ENCODE assay signal across 8 cellular contexts in genomic region chr19:45692187-45693111, GRCh38. TPM values are rescaled to one million over a fixed set of nuclear protein-coding genes. Genes with fewer than 3 reads are reported as not detected.
DNase-seq lines count a peak whose midpoint lies in the region; ATAC-seq and TF ChIP-seq lines count a peak whose summit lies in the region.

TSS of gene QPCTL (plus strand) at chr19:45692666. CDS start at chr19:45692704, 38 bp downstream.

- H3K9me3 ChIP-seq in Panc1 (ENCODE audit: control insufficient read depth, insufficient read depth, low read depth, low read length) (no peaks in the 10 kb centered on the region), muscle layer of colon (ENCODE audit: low read length) (no peaks in the 10 kb centered on the region)

- CTCF ChIA-PET in Panc1 (lab: Charles Lee): interaction anchor here (0.5 to 1.1 kb wide), 7 partner anchors 11 to 125 kb away, joined by 3 to 9 read pairs (median 3); partner anchors contain the start of gene SIX5

- BruUV-seq in Panc1 (replicated peaks; lab: Mats Ljungman, UMichigan): no TSS peak

- in situ Hi-C loops in Panc1 (cut with HindIII; ENCODE audit: low pct_unique_long_range_greater_than_20kb, low sequenced_read_pairs): no loop called here

- intact Hi-C loops in Panc1 (cut with micrococcal nuclease; ENCODE audit: unreplicated experiment): no loop called here

- H3K9ac ChIP-seq in muscle layer of colon (ENCODE audit: low read length): peak within 1 kb of the TSS; percentile 79

- no peak for TF ChIP-seq CTCF in Panc1 (IDR thresholded peaks at IDR 0.05)

- no peaks in the 10 kb centered on the region for H3K4me1 ChIP-seq in Panc1 (ENCODE audit: control insufficient read depth, insufficient read depth, low read length)
- H3K4me1 ChIP-seq in muscle layer of colon (ENCODE audit: insufficient read depth, low read length): peaks cover 13% of the 10 kb centered on the region

- POLR2A ChIA-PET in Panc1 (lab: Charles Lee): interaction anchor here (0.5 to 2.1 kb wide), 7 partner anchors 9 to 975 kb away, joined by 3 to 18 read pairs (median 4); partner anchors contain the start of gene SIX5

- ATAC-seq in GM21723 (IDR thresholded peaks at IDR 0.05; ENCODE audit: unreplicated experiment) (peak; percentile 82), Panc1 (peak; percentile 95), esophagus mucosa (peak; percentile 95)

- H3K36me3 ChIP-seq in Panc1 (ENCODE audit: control insufficient read depth, insufficient read depth, low read length) (peaks cover 4% of the 10 kb centered on the region; the same call in 1 of the 2 replicates), muscle layer of colon (ENCODE audit: insufficient read depth, low read length) (peaks cover 11% of the 10 kb centered on the region)

- H3K27ac ChIP-seq in Panc1 (ENCODE audit: low read length) (peak within 1 kb of the TSS; percentile 86), muscle layer of colon (ENCODE audit: low read depth, low read length) (peak within 1 kb of the TSS; percentile 91)

- H3K27me3 ChIP-seq in Panc1 (ENCODE audit: control insufficient read depth, insufficient read depth, low read length) (no peaks in the 10 kb centered on the region), muscle layer of colon (ENCODE audit: control insufficient read depth in 1 of 2, insufficient read depth in 2 of 2, low read length in 2 of 2) (no peaks in the 10 kb centered on the region)

- peak; percentile 100 for DNase-seq in DMS53 (lab: John Stamatoyannopoulos, UW)
- peak; percentile 99 for DNase-seq in KG1 (lab: John Stamatoyannopoulos, UW)
- DNase-seq in Panc1 (ENCODE audit: low read depth, low spot score): peak; percentile 96
- peak; percentile 97 for DNase-seq in activated T-cell treated with anti-CD3 and anti-CD28 coated beads, Interleukin-2, amount 50 U/mL, for 48 hours
- peak; percentile 92 for DNase-seq in stimulated activated CD8-positive, alpha-beta memory T cell treated with anti-CD3 and anti-CD28 coated beads, Interleukin-7, amount 100 ng/mL, for 24 hours (ENCODE audit: low read depth)

- peak within 1 kb of the TSS; percentile 73 to 74 for H3K4me3 ChIP-seq in Panc1 (ENCODE audit: low read depth in 2 of 2, low read length in 2 of 2)
- peak within 1 kb of the TSS; percentile 82 to 83 for H3K4me3 ChIP-seq in muscle layer of colon (ENCODE audit: low read depth in 1 of 2, low read length in 2 of 2)

RNA-seq across cellular contexts. Expression of gene QPCTL, which starts in this region (rescaled TPM):
- total RNA-seq in Panc1 (2021; ENCODE audit: unreplicated experiment): 19.4 TPM
- 20.4 TPM for polyA plus RNA-seq in Panc1 (2012; ENCODE audit: insufficient read length)
- 5.7 TPM for total RNA-seq in esophagus mucosa

Comparison
In these comparisons a context has a peak if more than half of its experiments do, and no peak if none do; other contexts are left out.
1. Peak in every context shown above with its lines: DNase-seq, ATAC-seq, H3K4me3 ChIP-seq and H3K27ac ChIP-seq.